Comparison of ENCODE assay signal across 12 cellular contexts in the genomic region with DNA sequence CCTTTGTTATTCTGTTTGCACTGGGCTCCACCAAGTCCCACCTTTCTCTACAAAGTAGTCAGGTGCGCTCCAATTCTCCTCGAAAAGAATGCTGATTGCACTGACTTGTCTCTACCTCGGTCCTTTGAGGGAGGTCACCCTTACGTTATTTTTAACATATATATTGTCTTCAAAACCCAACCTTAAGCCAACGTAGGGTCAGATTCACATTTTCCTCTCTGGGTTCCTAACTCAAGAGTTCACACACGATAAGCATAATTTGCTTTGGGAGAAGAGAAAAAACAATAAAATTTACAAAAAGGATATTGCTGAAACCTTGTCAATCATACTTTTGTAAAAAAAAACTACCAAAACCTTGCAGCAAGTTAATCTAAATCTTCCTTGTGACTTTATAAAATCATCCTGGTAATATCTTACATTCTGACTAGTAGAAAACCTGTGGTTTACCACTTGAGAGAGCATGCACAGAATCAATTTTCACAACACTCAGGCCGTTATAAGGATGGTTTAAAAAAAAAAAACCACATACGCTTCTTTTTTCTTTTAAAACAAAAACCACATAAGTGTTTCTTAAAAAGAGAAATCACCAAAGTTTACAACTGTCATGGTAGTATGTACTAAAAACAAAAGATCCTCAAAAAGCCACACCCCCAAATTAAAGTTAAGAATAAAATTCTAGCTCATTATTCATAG.
DNase-seq lines count a peak whose midpoint lies in the region; ATAC-seq and TF ChIP-seq lines count a peak whose summit lies in the region.
"Had no signal": no experiment of that assay in that cellular context is flagged by ENCODE, and none has a peak within 500 bp of the region (broad histone marks: within the 10 kb centered on the region; RNA-seq: fewer than 3 reads in every experiment).

No MANE protein-coding gene starts in this region.

- H3K27me3 Mint-ChIP-seq in activated CD4-positive, alpha-beta T cell treated with anti-CD3 and anti-CD28 coated beads, Interleukin-2, amount 10 ng/mL, durations not matched to agents 7 days and 5 days, result no peaks in the 10 kb centered on the region
- H3K27me3 Mint-ChIP-seq in progenitor cell of endocrine pancreas, result no peaks in the 10 kb centered on the region

- H3K9me3 Mint-ChIP-seq in activated CD4-positive, alpha-beta T cell treated with anti-CD3 and anti-CD28 coated beads, Interleukin-2, amount 10 ng/mL, durations not matched to agents 7 days and 5 days, result no peaks in the 10 kb centered on the region
- no peaks in the 10 kb centered on the region for H3K9me3 Mint-ChIP-seq in progenitor cell of endocrine pancreas (ENCODE audit: low read depth)

- H3K27ac Mint-ChIP-seq in activated CD4-positive, alpha-beta T cell treated with anti-CD3 and anti-CD28 coated beads, Interleukin-2, amount 10 ng/mL, durations not matched to agents 7 days and 5 days, result peak overlapping the region; percentile 74
- peak overlapping the region; percentile 22 for H3K27ac Mint-ChIP-seq in progenitor cell of endocrine pancreas

- peaks cover 59% of the 10 kb centered on the region for H3K4me1 Mint-ChIP-seq in activated CD4-positive, alpha-beta T cell treated with anti-CD3 and anti-CD28 coated beads, Interleukin-2, amount 10 ng/mL, durations not matched to agents 7 days and 5 days
- H3K4me1 Mint-ChIP-seq in progenitor cell of endocrine pancreas (ENCODE audit: low read depth), result peaks cover 3% of the 10 kb centered on the region

- in situ Hi-C loops in ACHN (cut with HindIII; ENCODE audit: low pct_ligation_motif_present, low pct_unique_long_range_greater_than_20kb, low sequenced_read_pairs), result no loop called here

- H3K4me3 Mint-ChIP-seq in activated CD4-positive, alpha-beta T cell treated with anti-CD3 and anti-CD28 coated beads, Interleukin-2, amount 10 ng/mL, durations not matched to agents 7 days and 5 days, result peak overlapping the region; percentile 52
- H3K4me3 Mint-ChIP-seq in progenitor cell of endocrine pancreas (ENCODE audit: low read depth), result no peak overlapping the region

- CTCF ChIA-PET in activated CD4-positive, alpha-beta T cell treated with anti-CD3 and anti-CD28 coated beads, Interleukin-2, amount 10 ng/mL, durations not matched to agents 7 days and 5 days (lab: Charles Lee), result interaction anchor here (0.7 to 1.0 kb wide), 4 partner anchors 15 to 689 kb away, joined by 4 to 6 read pairs (median 4); no protein-coding TSS in a partner anchor

- TF ChIP-seq CTCF in progenitor cell of endocrine pancreas (IDR thresholded peaks at IDR 0.05; ENCODE audit: unreplicated experiment), result no peak

- peak; percentile 59 for DNase-seq in activated CD4-positive, alpha-beta T cell treated with anti-CD3 and anti-CD28 coated beads, Interleukin-2, amount 10 ng/mL, durations not matched to agents 7 days and 5 days
- no peak for DNase-seq in activated CD4-positive, alpha-beta T cell treated with anti-CD3 and anti-CD28 coated beads, Interleukin-2, amount 50 U/mL, for 48 hours
- DNase-seq in OCI-M1 (lab: John Stamatoyannopoulos, UW) (peak; percentile 5), progenitor cell of endocrine pancreas (ENCODE audit: low spot score, unreplicated experiment) (no peak), ACHN (no peak)
- DNase-seq: activated CD4-positive, alpha-beta T cell treated with anti-CD3 and anti-CD28 coated beads, Interleukin-2, amount 50 U/mL, for 4 hours; hypothalamus; mucosa of descending colon; NCI-H446 had no signal

- H3K36me3 Mint-ChIP-seq in activated CD4-positive, alpha-beta T cell treated with anti-CD3 and anti-CD28 coated beads, Interleukin-2, amount 10 ng/mL, durations not matched to agents 7 days and 5 days (ENCODE audit: low read depth), result peaks cover 69% of the 10 kb centered on the region
- peaks cover 25% of the 10 kb centered on the region for H3K36me3 Mint-ChIP-seq in progenitor cell of endocrine pancreas (ENCODE audit: insufficient read depth)

- ATAC-seq in GM19452 (IDR thresholded peaks at IDR 0.05; ENCODE audit: unreplicated experiment) (peak; percentile 54), GM19023 (IDR thresholded peaks at IDR 0.05; ENCODE audit: unreplicated experiment) (no peak), GM19455 (IDR thresholded peaks at IDR 0.05; ENCODE audit: unreplicated experiment) (no peak)
- ATAC-seq: mucosa of descending colon had no signal

- POLR2A ChIA-PET in activated CD4-positive, alpha-beta T cell treated with anti-CD3 and anti-CD28 coated beads, Interleukin-2, amount 10 ng/mL, durations not matched to agents 7 days and 5 days (lab: Charles Lee), result no interaction called here

Comparison
In these comparisons a context has a peak if more than half of its experiments do, and no peak if none do; other contexts are left out.
1. DNase-seq: peak in activated CD4-positive, alpha-beta T cell treated with anti-CD3 and anti-CD28 coated beads, Interleukin-2, amount 10 ng/mL, durations not matched to agents 7 days and 5 days (single experiment) and OCI-M1 (single experiment); none in activated CD4-positive, alpha-beta T cell treated with anti-CD3 and anti-CD28 coated beads, Interleukin-2, amount 50 U/mL, for 48 hours (0 of 2), progenitor cell of endocrine pancreas (single experiment) and ACHN (single experiment).